In genomic region chr6:136445063-136445462, GRCh38 we compare ENCODE assay signal across 32 cellular contexts.
DNase-seq lines count a peak whose midpoint lies in the region; ATAC-seq, FAIRE-seq and TF ChIP-seq lines count a peak whose summit lies in the region.
"Had no signal": no experiment of that assay in that cellular context is flagged by ENCODE, and none has a peak within 500 bp of the region (broad histone marks: within the 10 kb centered on the region; RNA-seq: fewer than 3 reads in every experiment).

No MANE protein-coding gene starts in this region.

- no peak overlapping the region for H3K9ac ChIP-seq in GM23248
- H3K9ac ChIP-seq in K562 (ENCODE audit: insufficient read depth in 1 of 2, low read depth in 2 of 2, low read length in 2 of 2) = no peak overlapping the region

- H3K9me3 ChIP-seq in GM23248 (ENCODE audit: low read depth) (no peaks in the 10 kb centered on the region), K562 (replicated peaks; ENCODE audit: control insufficient read depth, insufficient read depth, low read depth, low read length) (no peaks in the 10 kb centered on the region), small intestine (ENCODE audit: control insufficient read depth, low read depth) (no peaks in the 10 kb centered on the region), BE2C (peaks cover 2% of the 10 kb centered on the region; the same call in 1 of the 2 replicates)

- H3F3A ChIP-seq in GM23248 (ENCODE audit: insufficient read depth) = 0 out of 2 replicates have a peak, but pooled peaks cover 13% of the 10 kb centered on the region

- no peaks in the 10 kb centered on the region for H3K27me3 ChIP-seq in GM23248 (replicated peaks; ENCODE audit: insufficient read depth)
- H3K27me3 ChIP-seq in K562 (ENCODE audit: control insufficient read depth in 2 of 2, insufficient read depth in 2 of 2, low read length in 2 of 2) = no peaks in the 10 kb centered on the region; a peak in 1 of 5 replicates
- no peaks in the 10 kb centered on the region for H3K27me3 ChIP-seq in small intestine (ENCODE audit: control insufficient read depth in 2 of 2, insufficient read depth in 2 of 2, low read length in 2 of 2)
- H3K27me3 ChIP-seq in BE2C = no peaks in the 10 kb centered on the region

- H2AFZ ChIP-seq in GM23248 (0 out of 2 replicates have a peak overlapping the region, but pooled peaks have one; percentile 8), K562 (ENCODE audit: low read depth, low read length) (no peak overlapping the region)

- FAIRE-seq in K562 (lab: Jason Lieb, UNC) = no peak
- FAIRE-seq in small intestine (lab: Jason Lieb, UNC) = no peak
- FAIRE-seq: A204.1, GM12878, H54 had no signal

- TF ChIP-seq CTCF in K562 (IDR thresholded peaks at IDR 0.05 in 2 of 3, conservative IDR thresholded peaks at IDR 0.05 in 1 of 3; ENCODE audit: insufficient read depth in 2 of 3, low read depth in 1 of 3, low read length in 3 of 3) (no peak), BE2C (IDR thresholded peaks at IDR 0.05; ENCODE audit: low read depth, low read length) (no peak)

- TF ChIP-seq EP300 in K562 (IDR thresholded peaks at IDR 0.05; ENCODE audit: low read length) = no peak

- CTCF ChIA-PET in K562 (lab: Yijun Ruan, JAX; ENCODE audit: low intra/inter-chr PET ratio) = no interaction called here

- H3K4me1 ChIP-seq in GM23248 (ENCODE audit: insufficient read depth) (peaks cover 11% of the 10 kb centered on the region), K562 (replicated peaks in 1 of 2; ENCODE audit: control insufficient read depth in 2 of 2, insufficient read depth in 2 of 2, low read length in 2 of 2) (peaks cover 0 to 1% of the 10 kb centered on the region in 2 experiments; a peak in 1 of 5 replicates), small intestine (ENCODE audit: control insufficient read depth in 2 of 2, insufficient read depth in 1 of 2, low read depth in 1 of 2, low read length in 1 of 2) (peaks cover 0 to 9% of the 10 kb centered on the region in 2 donors), BE2C (no peaks in the 10 kb centered on the region)

- intact Hi-C loops in K562 (cut with micrococcal nuclease) = no loop called here

- no peaks in the 10 kb centered on the region for H4K20me1 ChIP-seq in GM23248 (ENCODE audit: insufficient read depth)
- H4K20me1 ChIP-seq in K562 (replicated peaks; ENCODE audit: control insufficient read depth, insufficient read depth, low read length) = no peaks in the 10 kb centered on the region

- in situ Hi-C loops in GM23248 (cut with MboI) (no loop called here), K562 (cut with MboI) (no loop called here)

- 19 to 34% methylated on average over 3 of the region's 3 CpGs for WGBS in GM23248 (ENCODE audit: low coverage in 1 of 2, low lambda C conversion rate in 2 of 2, missing lambda C conversion rate in 2 of 2), 2 experiments
- 4% methylated on average over 3 of the region's 3 CpGs for WGBS in K562 (ENCODE audit: insufficient coverage, low coverage, missing lambda C conversion rate)
- whole genome bisulfite sequencing in small intestine, 3 donors = 16 to 46% (median 33%) methylated on average over 3 of the region's 3 CpGs

- no peak for TF ChIP-seq POLR2A in K562 (conservative IDR thresholded peaks at IDR 0.05)

- H3K36me3 ChIP-seq in GM23248 (ENCODE audit: low read depth) = no peaks in the 10 kb centered on the region
- H3K36me3 ChIP-seq in K562 (ENCODE audit: control insufficient read depth, insufficient read depth, low read length) = no peaks in the 10 kb centered on the region
- H3K36me3 ChIP-seq in small intestine (ENCODE audit: control insufficient read depth in 2 of 2, insufficient read depth in 2 of 2, low read length in 2 of 2) = no peaks in the 10 kb centered on the region
- no peaks in the 10 kb centered on the region for H3K36me3 ChIP-seq in BE2C

- TF ChIP-seq RAD21 in K562 (CRISPR knock-in tag; conservative IDR thresholded peaks at IDR 0.05 in 1 of 2, IDR thresholded peaks at IDR 0.05 in 1 of 2) = no peak

- H3K4me2 ChIP-seq in GM23248 (ENCODE audit: unreplicated experiment) = no peak overlapping the region
- H3K4me2 ChIP-seq in K562 (ENCODE audit: insufficient read depth, low read length) = no peak overlapping the region

- H3K9me1 ChIP-seq in K562 (ENCODE audit: control insufficient read depth, insufficient read depth, low read length) = no peaks in the 10 kb centered on the region

- 0 out of 3 replicates have a peak, but pooled peaks have one; percentile 31 for ATAC-seq in K562
- ATAC-seq: GM12878 had no signal

- H3K9me2 ChIP-seq in GM23248 (ENCODE audit: insufficient read depth) = no peaks in the 10 kb centered on the region

- H3K27ac ChIP-seq in GM23248 (no peak overlapping the region), K562 (ENCODE audit: extremely low read depth, low read depth, low read length) (no peak overlapping the region), small intestine (ENCODE audit: low read depth in 1 of 2, low read length in 1 of 2) (peak overlapping the region in 1 of 2 donors; percentile 20)
- H3K27ac ChIP-seq: HL-60 had no signal

- no peak for DNase-seq in GM23248
- DNase-seq in K562 (ENCODE audit: extremely low read depth in 1 of 4, low spot score in 3 of 4) = no peak
- peak; percentile 20 for DNase-seq in inferior parietal cortex (ENCODE audit: extremely low spot score)
- DNase-seq in small intestine = peak; percentile 64
- DNase-seq in activated naive CD4-positive, alpha-beta T cell treated with Interleukin-2 at 50 U/mL for 16 hours = no peak
- no peak for DNase-seq in stimulated activated CD4-positive, alpha-beta T cell treated with anti-CD3 and anti-CD28 coated beads, Interleukin-12 subunit alpha, Interleukin-12 subunit beta, amount 100 ng/mL, for 4 hours
- DNase-seq in BE2C = no peak
- DNase-seq in cerebellar cortex (ENCODE audit: low spot score) = no peak
- DNase-seq: AML-193; C1 segment of cervical spinal cord; CD4-positive, alpha-beta memory T cell; COR-L47; DMS 273 treated with DMSO at 0.1 percent for 48 hours; DMS79; EL; GDM1; HFFc6; Karpas-422; NCI-H1092; NCI-H1436; NCI-H187; NCI-H2081 treated with DMSO at 0.1 percent for 48 hours; NCI-H2171; NCI-H226; NCI-H510A; NCI-H69; RPMI8226; SHP77 treated with DMSO at 0.1 percent for 48 hours had no signal

- POLR2A ChIA-PET in K562 (lab: Yijun Ruan, JAX) = interaction anchor here (1.0 to 1.4 kb wide), 3 partner anchors 10 to 46 kb away, joined by 3 read pairs; no protein-coding TSS in a partner anchor

- no TSS peak for BruUV-seq in K562 (replicated peaks; lab: Mats Ljungman, UMichigan)

- H3K79me2 ChIP-seq in GM23248 (ENCODE audit: insufficient read depth) = no peaks in the 10 kb centered on the region
- no peaks in the 10 kb centered on the region for H3K79me2 ChIP-seq in K562 (ENCODE audit: control insufficient read depth, insufficient read depth, low read length)

- no peak overlapping the region for H3K4me3 ChIP-seq in GM23248
- H3K4me3 ChIP-seq in K562 = no peak overlapping the region
- no peak overlapping the region for H3K4me3 ChIP-seq in small intestine (ENCODE audit: low read depth in 1 of 2, low read length in 2 of 2)
- H3K4me3 ChIP-seq in BE2C (ENCODE audit: low read depth, low read length) = no peak overlapping the region
- H3K4me3 ChIP-seq: GM12878 had no signal

TF ChIP-seq in K562, 482 proteins besides CTCF, POLR2A, EP300 and RAD21:
- no peak for TF ChIP-seq HNRNPLL (IDR thresholded peaks at IDR 0.05; ENCODE audit: low read depth, low read length, poor library complexity, severe bottlenecking)
- TF ChIP-seq NFIC (IDR thresholded peaks at IDR 0.05) = no peak
- no peak for TF ChIP-seq PTRF (tag; IDR thresholded peaks at IDR 0.05)
- peak in 1 of 2 experiments; percentile 64; a peak in 2 of 4 replicates for TF ChIP-seq FOXA3 (CRISPR knock-in tag; conservative IDR thresholded peaks at IDR 0.05 in 1 of 2, IDR thresholded peaks at IDR 0.05 in 1 of 2)
- TF ChIP-seq, protein P1, sequence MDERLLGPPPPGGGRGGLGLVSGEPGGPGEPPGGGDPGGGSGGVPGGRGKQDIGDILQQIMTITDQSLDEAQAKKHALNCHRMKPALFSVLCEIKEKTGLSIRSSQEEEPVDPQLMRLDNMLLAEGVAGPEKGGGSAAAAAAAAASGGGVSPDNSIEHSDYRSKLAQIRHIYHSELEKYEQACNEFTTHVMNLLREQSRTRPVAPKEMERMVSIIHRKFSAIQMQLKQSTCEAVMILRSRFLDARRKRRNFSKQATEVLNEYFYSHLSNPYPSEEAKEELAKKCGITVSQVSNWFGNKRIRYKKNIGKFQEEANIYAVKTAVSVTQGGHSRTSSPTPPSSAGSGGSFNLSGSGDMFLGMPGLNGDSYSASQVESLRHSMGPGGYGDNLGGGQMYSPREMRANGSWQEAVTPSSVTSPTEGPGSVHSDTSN (CRISPR knock-in tag; IDR thresholded peaks at IDR 0.05; ENCODE audit: low read depth) = no peak
- TF ChIP-seq, protein P1 (tag; conservative IDR thresholded peaks at IDR 0.05; ENCODE audit: low read depth) = peak; percentile 21; the same call in 1 of the 2 replicates
- 0 out of 2 replicates have a peak, but pooled peaks have one; percentile 15 for TF ChIP-seq MAFG (tag; conservative IDR thresholded peaks at IDR 0.05)
- 0 out of 2 replicates have a peak, but pooled peaks have one; percentile 51 for TF ChIP-seq ZNF766 (CRISPR knock-in tag; conservative IDR thresholded peaks at IDR 0.05)
- TF ChIP-seq CSDE1 (IDR thresholded peaks at IDR 0.05) = no peak
- no peak for TF ChIP-seq MTF1 (CRISPR knock-in tag; IDR thresholded peaks at IDR 0.05; ENCODE audit: borderline replicate concordance)
- TF ChIP-seq MECOM (CRISPR knock-in tag; IDR thresholded peaks at IDR 0.05) = no peak
TF ChIP-seq in K562: peak in this region for 4.

Comparison
In these comparisons a context has a peak if more than half of its experiments do, and no peak if none do; other contexts are left out.
1. DNase-seq: peak in inferior parietal cortex (single experiment) and small intestine (single experiment); none in GM23248 (single experiment), K562 (0 of 4), activated naive CD4-positive, alpha-beta T cell treated with Interleukin-2 at 50 U/mL for 16 hours (single experiment), stimulated activated CD4-positive, alpha-beta T cell treated with anti-CD3 and anti-CD28 coated beads, Interleukin-12 subunit alpha, Interleukin-12 subunit beta, amount 100 ng/mL, for 4 hours (single experiment), BE2C (single experiment) and cerebellar cortex (single experiment).